In genomic region chr19:50646074-50646807, GRCh38 we compare ENCODE assay signal across 14 cellular contexts. TPM values are rescaled to one million over a fixed set of nuclear protein-coding genes. Genes with fewer than 3 reads are reported as not detected.
DNase-seq lines count a peak whose midpoint lies in the region; ATAC-seq, FAIRE-seq and TF ChIP-seq lines count a peak whose summit lies in the region.
"Had no signal": no experiment of that assay in that cellular context is flagged by ENCODE, and none has a peak within 500 bp of the region (broad histone marks: within the 10 kb centered on the region; RNA-seq: fewer than 3 reads in every experiment).

No MANE protein-coding gene starts in this region.

- no peak for TF ChIP-seq POLR2A in H54 (IDR thresholded peaks at IDR 0.05; ENCODE audit: low read depth, low read length)

- CTCF ChIA-PET in SK-N-SH (lab: Yijun Ruan, JAX) = no interaction called here

- TF ChIP-seq RAD21 in SK-N-SH (IDR thresholded peaks at IDR 0.05; ENCODE audit: low read length) = no peak

- H3K79me2 ChIP-seq in SK-N-SH (ENCODE audit: insufficient read depth) = no peaks in the 10 kb centered on the region

- H3K4me1 ChIP-seq in SK-N-SH (ENCODE audit: control insufficient read depth in 1 of 2, insufficient read depth in 2 of 2, low read depth in 1 of 2, low read length in 1 of 2) = no peaks in the 10 kb centered on the region

- no peaks in the 10 kb centered on the region for H3K36me3 ChIP-seq in SK-N-SH (replicated peaks in 1 of 2; ENCODE audit: control insufficient read depth in 1 of 2, insufficient read depth in 2 of 2, low read length in 1 of 2)
- H3K36me3 ChIP-seq: BLaER1 had no signal

- TF ChIP-seq CTCF in SK-N-SH (IDR thresholded peaks at IDR 0.05) = no peak

- in situ Hi-C loops in ACHN (cut with HindIII; ENCODE audit: low pct_ligation_motif_present, low pct_unique_long_range_greater_than_20kb, low sequenced_read_pairs) = no loop called here

- no peak for TF ChIP-seq EP300 in SK-N-SH (IDR thresholded peaks at IDR 0.05; ENCODE audit: borderline replicate concordance in 1 of 2, low read depth in 1 of 2, low read length in 1 of 2)

- no peak overlapping the region for H3K27ac ChIP-seq in SK-N-SH (ENCODE audit: low read depth in 2 of 2, low read length in 1 of 2)
- H3K27ac ChIP-seq: BLaER1 had no signal

- H3K9me2 ChIP-seq in SK-N-SH = no peaks in the 10 kb centered on the region

- DNase-seq in ACHN (peak; percentile 79), H54 (ENCODE audit: insufficient read length, low spot score) (peak; percentile 93), SK-N-SH (no peak), fibroblast of the conjunctiva (ENCODE audit: low read depth) (peak; percentile 29), D341Med (ENCODE audit: low spot score) (no peak)
- DNase-seq in stimulated activated CD4-positive, alpha-beta T cell treated with anti-CD3 and anti-CD28 coated beads, Interleukin-2, amount 100 ng/mL, for 48 hours = no peak
- DNase-seq: left ventricle myocardium superior; NCI-H1105; NCI-H526 treated with DMSO at 0.1 percent for 48 hours; SHP77; stimulated activated CD8-positive, alpha-beta memory T cell treated with anti-CD3 and anti-CD28 coated beads, Interleukin-4, amount 100 ng/mL, for 48 hours had no signal

- 1% methylated on average over 6 of the region's 6 CpGs for WGBS in SK-N-SH (ENCODE audit: low lambda C conversion rate)

- no peak overlapping the region for H3K4me3 ChIP-seq in SK-N-SH (ENCODE audit: low read depth in 2 of 2, low read length in 1 of 2)
- H3K4me3 ChIP-seq: BLaER1 had no signal

- no peaks in the 10 kb centered on the region for H4K20me1 ChIP-seq in SK-N-SH (ENCODE audit: insufficient read depth)
- H4K20me1 ChIP-seq: BLaER1 had no signal

- H3K9me3 ChIP-seq in SK-N-SH = no peaks in the 10 kb centered on the region
- H3K9me3 ChIP-seq: BLaER1 had no signal

- no peak overlapping the region for H3K9ac ChIP-seq in SK-N-SH
- H3K9ac ChIP-seq: BLaER1 had no signal

- peak; percentile 68 for FAIRE-seq in H54 (lab: Jason Lieb, UNC)

- no peak overlapping the region for H3K4me2 ChIP-seq in SK-N-SH
- H3K4me2 ChIP-seq: BLaER1 had no signal

- no peak overlapping the region for H2AFZ ChIP-seq in SK-N-SH (ENCODE audit: low read depth)

- H3K27me3 ChIP-seq in SK-N-SH (ENCODE audit: insufficient read depth) = peaks cover 11% of the 10 kb centered on the region; the same call in 1 of the 2 replicates
- H3K27me3 ChIP-seq: BLaER1 had no signal

- ATAC-seq in HG02973 (IDR thresholded peaks at IDR 0.05; ENCODE audit: unreplicated experiment) (no peak), HG03442 (IDR thresholded peaks at IDR 0.05; ENCODE audit: unreplicated experiment) (no peak)
- ATAC-seq: left ventricle myocardium superior had no signal

- POLR2A ChIA-PET in SK-N-SH (lab: Yijun Ruan, JAX) = no interaction called here

- H3F3A ChIP-seq in SK-N-SH (replicated peaks; ENCODE audit: insufficient read depth) = no peaks in the 10 kb centered on the region

TF ChIP-seq in SK-N-SH, 30 proteins besides CTCF, POLR2A, EP300 and RAD21 (continues in another document):
- peak; percentile 37 for TF ChIP-seq JUND (IDR thresholded peaks at IDR 0.05)
- TF ChIP-seq ZBTB33 (IDR thresholded peaks at IDR 0.05; ENCODE audit: borderline replicate concordance, low read depth) = no peak
- TF ChIP-seq, protein P1, sequence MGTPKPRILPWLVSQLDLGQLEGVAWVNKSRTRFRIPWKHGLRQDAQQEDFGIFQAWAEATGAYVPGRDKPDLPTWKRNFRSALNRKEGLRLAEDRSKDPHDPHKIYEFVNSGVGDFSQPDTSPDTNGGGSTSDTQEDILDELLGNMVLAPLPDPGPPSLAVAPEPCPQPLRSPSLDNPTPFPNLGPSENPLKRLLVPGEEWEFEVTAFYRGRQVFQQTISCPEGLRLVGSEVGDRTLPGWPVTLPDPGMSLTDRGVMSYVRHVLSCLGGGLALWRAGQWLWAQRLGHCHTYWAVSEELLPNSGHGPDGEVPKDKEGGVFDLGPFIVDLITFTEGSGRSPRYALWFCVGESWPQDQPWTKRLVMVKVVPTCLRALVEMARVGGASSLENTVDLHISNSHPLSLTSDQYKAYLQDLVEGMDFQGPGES (IDR thresholded peaks at IDR 0.05; ENCODE audit: low read depth, low read length) = no peak
- TF ChIP-seq YY1 (IDR thresholded peaks at IDR 0.05; ENCODE audit: low read depth) = no peak
- TF ChIP-seq, protein P2, sequence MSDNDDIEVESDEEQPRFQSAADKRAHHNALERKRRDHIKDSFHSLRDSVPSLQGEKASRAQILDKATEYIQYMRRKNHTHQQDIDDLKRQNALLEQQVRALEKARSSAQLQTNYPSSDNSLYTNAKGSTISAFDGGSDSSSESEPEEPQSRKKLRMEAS (IDR thresholded peaks at IDR 0.05; ENCODE audit: low read depth) = no peak
- TF ChIP-seq NFIC (IDR thresholded peaks at IDR 0.05; ENCODE audit: borderline replicate concordance) = peak; percentile 38; the same call in 1 of the 2 replicates
- TF ChIP-seq TEAD4 (IDR thresholded peaks at IDR 0.05; ENCODE audit: borderline replicate concordance, insufficient read depth) = no peak
- TF ChIP-seq USF2 (IDR thresholded peaks at IDR 0.05; ENCODE audit: borderline replicate concordance, low read depth, low read length) = no peak
- peak; percentile 73 for TF ChIP-seq FOSL2 (IDR thresholded peaks at IDR 0.05; ENCODE audit: borderline replicate concordance, low read depth)
- no peak for TF ChIP-seq TAF1 (IDR thresholded peaks at IDR 0.05; ENCODE audit: borderline replicate concordance, low read depth, low read length)
- no peak for TF ChIP-seq MEF2A (IDR thresholded peaks at IDR 0.05; ENCODE audit: borderline replicate concordance, low read depth)
- TF ChIP-seq, protein P3, sequence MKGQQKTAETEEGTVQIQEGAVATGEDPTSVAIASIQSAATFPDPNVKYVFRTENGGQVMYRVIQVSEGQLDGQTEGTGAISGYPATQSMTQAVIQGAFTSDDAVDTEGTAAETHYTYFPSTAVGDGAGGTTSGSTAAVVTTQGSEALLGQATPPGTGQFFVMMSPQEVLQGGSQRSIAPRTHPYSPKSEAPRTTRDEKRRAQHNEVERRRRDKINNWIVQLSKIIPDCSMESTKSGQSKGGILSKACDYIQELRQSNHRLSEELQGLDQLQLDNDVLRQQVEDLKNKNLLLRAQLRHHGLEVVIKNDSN (IDR thresholded peaks at IDR 0.05; ENCODE audit: borderline replicate concordance, low read depth) = no peak
- TF ChIP-seq GABPA (IDR thresholded peaks at IDR 0.05; ENCODE audit: low read depth) = no peak
- no peak for TF ChIP-seq NRF1 (IDR thresholded peaks at IDR 0.05; ENCODE audit: low read depth, low read length)
- no peak for TF ChIP-seq RXRA (IDR thresholded peaks at IDR 0.05; ENCODE audit: borderline replicate concordance, low read depth)
- TF ChIP-seq POLR2AphosphoS5 (IDR thresholded peaks at IDR 0.05; ENCODE audit: low read depth, low read length) = no peak
- peak; percentile 25; the same call in 1 of the 2 replicates for TF ChIP-seq TCF12 (IDR thresholded peaks at IDR 0.05)
- no peak for TF ChIP-seq FOXM1 (IDR thresholded peaks at IDR 0.05; ENCODE audit: low read depth)
- no peak for TF ChIP-seq RCOR1 (IDR thresholded peaks at IDR 0.05; ENCODE audit: low read length)

RNA-seq across cellular contexts. Expression of gene C19orf81, which starts 3.0 kb away (rescaled TPM):
- polyA plus RNA-seq in SK-N-SH (2012; rRNA removed) = 3.4 and 5.7 TPM in 2 replicates
- 2.5 and 3.1 TPM in 2 replicates for polyA plus RNA-seq in SK-N-SH (2012; cell fraction: cytosol; rRNA removed)
- 5.3 and 15.2 TPM in 2 replicates for polyA plus RNA-seq in SK-N-SH (2012; cell fraction: nucleus; rRNA removed)

RNA-seq across cellular contexts. Expression of gene SYT3, which starts 6.6 kb away (rescaled TPM):
- polyA plus RNA-seq in SK-N-SH (2012; rRNA removed) = 0.52 and 0.94 TPM in 2 replicates
- 0.39 and 0.76 TPM in 2 replicates for polyA plus RNA-seq in SK-N-SH (2012; cell fraction: cytosol; rRNA removed)
- 1.4 and 1.7 TPM in 2 replicates for polyA plus RNA-seq in SK-N-SH (2012; cell fraction: nucleus; rRNA removed)

Comparison
In these comparisons a context has a peak if more than half of its experiments do, and no peak if none do; other contexts are left out.
1. DNase-seq: peak in ACHN (single experiment), H54 (single experiment) and fibroblast of the conjunctiva (single experiment); none in SK-N-SH (single experiment), stimulated activated CD4-positive, alpha-beta T cell treated with anti-CD3 and anti-CD28 coated beads, Interleukin-2, amount 100 ng/mL, for 48 hours (0 of 2) and D341Med (single experiment).